27 cellular contexts compared by ENCODE assay signal in genomic region chr13:74338341-74338740, GRCh38.
DNase-seq lines count a peak whose midpoint lies in the region; ATAC-seq, FAIRE-seq and TF ChIP-seq lines count a peak whose summit lies in the region.
"Had no signal": no experiment of that assay in that cellular context is flagged by ENCODE, and none has a peak within 500 bp of the region (broad histone marks: within the 10 kb centered on the region; RNA-seq: fewer than 3 reads in every experiment).

No MANE protein-coding gene starts in this region.

- H4K91ac ChIP-seq in IMR-90 (ENCODE audit: insufficient read depth, low read depth, low read length): no peak overlapping the region
- H4K91ac ChIP-seq in H1 (replicated peaks; ENCODE audit: insufficient read length, low read length): no peak overlapping the region

- TF ChIP-seq CTCF in HepG2 (CRISPR knock-in tag; IDR thresholded peaks at IDR 0.05) (no peak), right lobe of liver (IDR thresholded peaks at IDR 0.05) (no peak), IMR-90 (conservative IDR thresholded peaks at IDR 0.05; ENCODE audit: low read depth, low read length) (no peak), H1 (IDR thresholded peaks at IDR 0.05; ENCODE audit: control extremely low read depth in 1 of 3, insufficient read depth in 1 of 3, low read depth in 1 of 3, low read length in 3 of 3) (no peak)

- H3K27me3 ChIP-seq in HepG2 (ENCODE audit: control insufficient read depth in 1 of 2, insufficient read depth in 2 of 2, low read length in 2 of 2) (no peaks in the 10 kb centered on the region), right lobe of liver (no peaks in the 10 kb centered on the region), IMR-90 (ENCODE audit: control insufficient read depth, insufficient read depth, low read length) (no peaks in the 10 kb centered on the region; the same call in 1 of the 2 replicates), H1 (replicated peaks in 1 of 4; ENCODE audit: control insufficient read depth in 3 of 4, extremely low read depth in 1 of 4, insufficient read depth in 3 of 4, low read length in 3 of 4) (no peaks in the 10 kb centered on the region)
- H3K27me3 ChIP-seq: BE2C, BLaER1 had no signal

- H3K4me3 ChIP-seq in HepG2 (replicated peaks in 1 of 3; ENCODE audit: insufficient read depth in 1 of 3, low read depth in 2 of 3, low read length in 3 of 3) (no peak overlapping the region), right lobe of liver (no peak overlapping the region), IMR-90 (ENCODE audit: insufficient read depth, low read depth, low read length) (no peak overlapping the region), H1 (ENCODE audit: extremely low read depth in 1 of 4, insufficient read depth in 2 of 4, low read depth in 3 of 4, low read length in 4 of 4) (no peak overlapping the region)
- H3K4me3 ChIP-seq: BLaER1, GM12878 had no signal

- no peak overlapping the region for H2AFZ ChIP-seq in HepG2 (ENCODE audit: low read length)
- H2AFZ ChIP-seq in IMR-90 (replicated peaks; ENCODE audit: low read length, poor library complexity): no peak overlapping the region
- 0 out of 2 replicates have a peak overlapping the region, but pooled peaks have one; percentile 26 for H2AFZ ChIP-seq in H1 (ENCODE audit: low read length)

- TF ChIP-seq RAD21 in HepG2 (CRISPR knock-in tag; IDR thresholded peaks at IDR 0.05): no peak
- TF ChIP-seq RAD21 in IMR-90 (IDR thresholded peaks at IDR 0.05; ENCODE audit: low read length): no peak
- TF ChIP-seq RAD21 in H1 (IDR thresholded peaks at IDR 0.05 in 1 of 2, conservative IDR thresholded peaks at IDR 0.05 in 1 of 2; ENCODE audit: low read depth in 2 of 2, low read length in 2 of 2): no peak

- in situ Hi-C loops in HepG2 (cut with HindIII; ENCODE audit: extremely low pct_ligation_motif_present, low pct_unique_long_range_greater_than_20kb): no loop called here
- in situ Hi-C loops in IMR-90 (cut with MboI; ENCODE audit: low sequenced_read_pairs): no loop called here

- H2BK12ac ChIP-seq in H1 (ENCODE audit: low read depth, low read length): no peak overlapping the region

- H3K18ac ChIP-seq in IMR-90 (ENCODE audit: low read depth, low read length) (no peak overlapping the region), H1 (ENCODE audit: extremely low read depth, low read length) (no peak overlapping the region)

- H3K4ac ChIP-seq in IMR-90 (ENCODE audit: low read depth, low read length): no peak overlapping the region
- H3K4ac ChIP-seq in H1 (replicated peaks; ENCODE audit: insufficient read length, low read depth, low read length): no peak overlapping the region

- H3K9ac ChIP-seq in HepG2 (ENCODE audit: insufficient read depth, low read depth, low read length) (no peak overlapping the region), IMR-90 (ENCODE audit: low read depth, low read length) (no peak overlapping the region), H1 (replicated peaks in 1 of 4; ENCODE audit: extremely low read depth in 1 of 4, low read depth in 3 of 4, low read length in 3 of 4) (no peak overlapping the region)
- H3K9ac ChIP-seq: BLaER1 had no signal

- H2AK5ac ChIP-seq in IMR-90 (ENCODE audit: low read depth, low read length): no peak overlapping the region
- H2AK5ac ChIP-seq in H1 (ENCODE audit: low read depth, low read length): no peak overlapping the region

- TF ChIP-seq POLR2A in HepG2 (IDR thresholded peaks at IDR 0.05; ENCODE audit: insufficient read depth in 1 of 2, low read depth in 2 of 2, low read length in 2 of 2) (no peak), right lobe of liver (IDR thresholded peaks at IDR 0.05) (no peak), IMR-90 (IDR thresholded peaks at IDR 0.05; ENCODE audit: low read depth, low read length) (no peak), H1 (IDR thresholded peaks at IDR 0.05; ENCODE audit: control extremely low read depth in 1 of 2, low read depth in 2 of 2, low read length in 2 of 2) (no peak)

- no peaks in the 10 kb centered on the region for H4K20me1 ChIP-seq in HepG2 (ENCODE audit: insufficient read depth, low read length)
- no peaks in the 10 kb centered on the region for H4K20me1 ChIP-seq in IMR-90 (ENCODE audit: insufficient read depth, low read length)
- no peaks in the 10 kb centered on the region for H4K20me1 ChIP-seq in H1 (replicated peaks in 1 of 2; ENCODE audit: control insufficient read depth in 1 of 2, insufficient read depth in 2 of 2, low read length in 2 of 2)
- H4K20me1 ChIP-seq: BLaER1 had no signal

- H2AK9ac ChIP-seq in IMR-90 (replicated peaks; ENCODE audit: low read depth, low read length, poor library complexity): no peak overlapping the region

- H3K79me1 ChIP-seq in IMR-90 (ENCODE audit: low read depth in 1 of 2, low read length in 2 of 2): no peaks in the 10 kb centered on the region
- no peaks in the 10 kb centered on the region for H3K79me1 ChIP-seq in H1 (ENCODE audit: low read depth, low read length)

- ATAC-seq in HepG2: no peak
- no peak for ATAC-seq in right lobe of liver
- ATAC-seq in IMR-90 (ENCODE audit: low read depth): no peak
- ATAC-seq in HG02973 (IDR thresholded peaks at IDR 0.05; ENCODE audit: unreplicated experiment): no peak
- no peak for ATAC-seq in GM18870 (IDR thresholded peaks at IDR 0.05; ENCODE audit: unreplicated experiment)
- ATAC-seq: GM12878 had no signal

- POLR2A ChIA-PET in HepG2 (lab: Yijun Ruan, JAX): no interaction called here
- POLR2A ChIA-PET in IMR-90 (lab: Charles Lee; ENCODE audit: unreplicated experiment): no interaction called here
- POLR2A ChIA-PET in H1 (lab: Charles Lee; ENCODE audit: partially characterized antibody): no interaction called here

- no peaks in the 10 kb centered on the region for H3K79me2 ChIP-seq in HepG2 (ENCODE audit: insufficient read depth, low read length)
- no peaks in the 10 kb centered on the region for H3K79me2 ChIP-seq in H1 (ENCODE audit: control insufficient read depth in 1 of 2, insufficient read depth in 2 of 2, low read length in 2 of 2)

- no peaks in the 10 kb centered on the region for H3K9me3 ChIP-seq in HepG2 (ENCODE audit: low read length)
- H3K9me3 ChIP-seq in right lobe of liver: no peaks in the 10 kb centered on the region
- H3K9me3 ChIP-seq in IMR-90 (ENCODE audit: control insufficient read depth, insufficient read depth, low read length): no peaks in the 10 kb centered on the region; the same call in 1 of the 2 replicates
- no peaks in the 10 kb centered on the region for H3K9me3 ChIP-seq in H1 (ENCODE audit: insufficient read depth in 2 of 2, low read depth in 1 of 2, low read length in 1 of 2)
- H3K9me3 ChIP-seq: BE2C, BLaER1 had no signal

- intact Hi-C loops in HepG2 (cut with micrococcal nuclease; ENCODE audit: unreplicated experiment) (no loop called here), right lobe of liver (cut with DNase I) (no loop called here), IMR-90 (cut with micrococcal nuclease) (no loop called here)

- WGBS in HepG2 (ENCODE audit: low lambda C conversion rate): 0% methylated on average over 1 of the region's 1 CpG
- 71% methylated on average over 1 of the region's 1 CpG for WGBS in right lobe of liver (ENCODE audit: insufficient coverage, low coverage, low lambda C conversion rate, missing lambda C conversion rate)
- 100% methylated on average over 1 of the region's 1 CpG; no CpG with 5 or more reads in 1 of the 2 experiments for WGBS in IMR-90 (ENCODE audit: extremely low coverage in 2 of 2, insufficient read length in 1 of 2), 2 experiments
- WGBS in H1 (ENCODE audit: extremely low coverage in 1 of 2, insufficient coverage in 1 of 2, insufficient read length in 1 of 2, insufficient replicate concordance in 2 of 2, low coverage in 1 of 2, low lambda C conversion rate in 2 of 2, missing lambda C conversion rate in 1 of 2), 2 experiments: 88 to 100% methylated on average over 1 of the region's 1 CpG

- FAIRE-seq in HepG2 (lab: Jason Lieb, UNC) (no peak), H1 (lab: Jason Lieb, UNC) (no peak)
- FAIRE-seq: GM12878, GM12892, GM18507, GM19239 had no signal

- no peak overlapping the region for H2BK120ac ChIP-seq in IMR-90 (ENCODE audit: low read depth, low read length)
- no peak overlapping the region for H2BK120ac ChIP-seq in H1 (replicated peaks; ENCODE audit: low read depth, low read length)

- dilution Hi-C loops in IMR-90 (cut with HindIII; ENCODE audit: low sequenced_read_pairs, unreplicated experiment): no loop called here

- BruUV-seq in HepG2 (replicated peaks; lab: Mats Ljungman, UMichigan): no TSS peak
- no TSS peak for BruUV-seq in IMR-90 (replicated peaks; lab: Mats Ljungman, UMichigan)

- no peak overlapping the region for H2BK5ac ChIP-seq in IMR-90 (ENCODE audit: low read depth, low read length, poor library complexity, severe bottlenecking)
- no peak overlapping the region for H2BK5ac ChIP-seq in H1 (ENCODE audit: low read depth, low read length)

- H3K23me2 ChIP-seq in H1 (ENCODE audit: low read depth, low read length): no peaks in the 10 kb centered on the region

- no peaks in the 10 kb centered on the region for H3K36me3 ChIP-seq in HepG2 (replicated peaks in 1 of 2; ENCODE audit: control insufficient read depth in 1 of 2, insufficient read depth in 2 of 2, low read length in 2 of 2)
- no peaks in the 10 kb centered on the region for H3K36me3 ChIP-seq in right lobe of liver
- no peaks in the 10 kb centered on the region for H3K36me3 ChIP-seq in IMR-90 (ENCODE audit: control insufficient read depth, insufficient read depth, low read length)
- H3K36me3 ChIP-seq in H1 (ENCODE audit: control insufficient read depth in 2 of 4, insufficient read depth in 4 of 4, low read length in 3 of 4): no peaks in the 10 kb centered on the region
- H3K36me3 ChIP-seq: BE2C, BLaER1 had no signal

- H2BK20ac ChIP-seq in IMR-90 (ENCODE audit: low read depth, low read length) (no peak overlapping the region), H1 (ENCODE audit: low read length) (no peak overlapping the region)

- H3K4me1 ChIP-seq in HepG2 (ENCODE audit: insufficient read depth, low read length) (no peaks in the 10 kb centered on the region), right lobe of liver (no peaks in the 10 kb centered on the region), IMR-90 (ENCODE audit: control insufficient read depth, insufficient read depth, low read length) (no peaks in the 10 kb centered on the region), H1 (replicated peaks in 1 of 4; ENCODE audit: control insufficient read depth in 3 of 4, insufficient read depth in 4 of 4, low read length in 3 of 4) (peaks cover 0 to 2% (median 0%) of the 10 kb centered on the region in 4 experiments; a peak in 1 of 7 replicates)
- H3K4me1 ChIP-seq: BE2C, BLaER1 had no signal

- H4K8ac ChIP-seq in IMR-90 (ENCODE audit: low read depth in 2 of 2, low read length in 2 of 2): no peak overlapping the region
- H4K8ac ChIP-seq in H1 (ENCODE audit: extremely low read depth, insufficient read depth, low read length): no peak overlapping the region

- H3K23ac ChIP-seq in IMR-90 (ENCODE audit: low read depth, low read length): no peak overlapping the region
- no peak overlapping the region for H3K23ac ChIP-seq in H1 (ENCODE audit: insufficient read length)

- DNase-seq in HepG2 (ENCODE audit: low spot score) (no peak), right lobe of liver (no peak), IMR-90 (no peak), H1 (ENCODE audit: low read depth in 1 of 2, low spot score in 2 of 2) (no peak), SKM-1 (lab: John Stamatoyannopoulos, UW; ENCODE audit: unreplicated experiment) (no peak)
- DNase-seq: ACHN; BE2C; C1 segment of cervical spinal cord; CD4-positive, alpha-beta memory T cell; CD4-positive, CD25-positive, alpha-beta regulatory T cell; CD8-positive, alpha-beta memory T cell; COR-L47; DMS 273 treated with DMSO at 0.1 percent for 48 hours; DMS153; DMS53; DMS79; DND-41; EL; GDM1 had no signal

- H3K4me2 ChIP-seq in HepG2 (ENCODE audit: low read depth, low read length) (no peak overlapping the region), IMR-90 (ENCODE audit: low read depth, low read length) (no peak overlapping the region), H1 (ENCODE audit: insufficient read depth in 1 of 2, low read depth in 2 of 2, low read length in 2 of 2) (no peak overlapping the region)
- H3K4me2 ChIP-seq: BLaER1 had no signal

- H3K56ac ChIP-seq in IMR-90 (ENCODE audit: extremely low read depth, insufficient read depth, low read length) (no peak overlapping the region), H1 (replicated peaks; ENCODE audit: insufficient read length, low read depth, low read length) (no peak overlapping the region)

- H3K9me1 ChIP-seq in IMR-90 (ENCODE audit: insufficient read depth, low read length): no peaks in the 10 kb centered on the region

- TF ChIP-seq EP300 in HepG2 (IDR thresholded peaks at IDR 0.05; ENCODE audit: low read depth in 2 of 2, low read length in 2 of 2) (no peak), HepG2 (CRISPR knock-in tag; IDR thresholded peaks at IDR 0.05; ENCODE audit: borderline replicate concordance) (no peak), H1 (IDR thresholded peaks at IDR 0.05; ENCODE audit: borderline replicate concordance in 1 of 2, low read depth in 2 of 2, low read length in 2 of 2) (no peak)

- H3K14ac ChIP-seq in IMR-90 (replicated peaks; ENCODE audit: low read depth, low read length): no peak overlapping the region
- H3K14ac ChIP-seq in H1 (ENCODE audit: insufficient read length): no peak overlapping the region

- H2BK15ac ChIP-seq in IMR-90 (ENCODE audit: low read depth, low read length) (no peak overlapping the region), H1 (ENCODE audit: low read length) (no peak overlapping the region)

- no peak overlapping the region for H4K5ac ChIP-seq in IMR-90 (ENCODE audit: low read depth, low read length)
- H4K5ac ChIP-seq in H1 (ENCODE audit: insufficient read length, low read depth, low read length): no peak overlapping the region

- no peak overlapping the region for H3K27ac ChIP-seq in HepG2 (ENCODE audit: extremely low read length, insufficient read depth, low read length)
- no peak overlapping the region for H3K27ac ChIP-seq in right lobe of liver
- no peak overlapping the region for H3K27ac ChIP-seq in IMR-90 (ENCODE audit: insufficient read depth, low read length)
- H3K27ac ChIP-seq in H1 (ENCODE audit: low read depth, low read length): no peak overlapping the region
- H3K27ac ChIP-seq: 22Rv1, BLaER1 had no signal

- CTCF ChIA-PET in HepG2 (lab: Yijun Ruan, JAX; ENCODE audit: low intra/inter-chr PET ratio, low total read pairs) (no interaction called here), IMR-90 (lab: Yijun Ruan, JAX) (no interaction called here), H1 (lab: Charles Lee; ENCODE audit: partially characterized antibody) (no interaction called here)

Comparison
In these comparisons a context has a peak if more than half of its experiments do, and no peak if none do; other contexts are left out.
1. Of the 41 proteins assayed by ChIP-seq in both HepG2 and H1: peak only in HepG2: MAFK; only in H1: none; in both: none; in neither: 40.